ENCODE assay signal across 8 cellular contexts in genomic region chr20:62407221-62407992, GRCh38. TPM values are rescaled to one million over a fixed set of nuclear protein-coding genes. Genes with fewer than 3 reads are reported as not detected.
DNase-seq lines count a peak whose midpoint lies in the region; ATAC-seq and TF ChIP-seq lines count a peak whose summit lies in the region.

Gene CABLES2, minus strand, starts transcription at chr20:62407285. Its CDS starts 9 bp downstream, at chr20:62407276.

- H3K4me2 ChIP-seq in GM23338: peak within 1 kb of the TSS; percentile 82

- H3K36me3 ChIP-seq in GM23338 (ENCODE audit: insufficient read depth): no peaks in the 10 kb centered on the region

- H3K4me3 ChIP-seq in GM23338 (peak within 1 kb of the TSS; percentile 62), fibroblast of mammary gland (ENCODE audit: control insufficient read depth, low read depth, low read length) (peak within 1 kb of the TSS; percentile 51)

- H3K27me3 Mint-ChIP-seq in GM23338 (ENCODE audit: insufficient read depth, low read depth, poor library complexity) (peaks cover 11% of the 10 kb centered on the region), natural killer cell (ENCODE audit: low read depth in 2 of 2) (no peaks in the 10 kb centered on the region)
- peaks cover 0 to 3% of the 10 kb centered on the region in 2 donors for H3K27me3 Mint-ChIP-seq in stimulated activated naive B cell treated with anti-CD40 and anti-IgM and Interleukin-4, amounts not matched to agents 10 μg/mL and 1 μg/mL and 100 μg/mL, for 72 hours

- no peaks in the 10 kb centered on the region; the same call in 1 of the 2 replicates for H4K20me1 ChIP-seq in GM23338 (replicated peaks; ENCODE audit: insufficient read depth)

- no peak within 1 kb of the TSS for H3K27ac ChIP-seq in GM23338 (ENCODE audit: low read depth)

- H3K27me3 ChIP-seq in GM23338 (ENCODE audit: insufficient read depth): no peaks in the 10 kb centered on the region

- ATAC-seq in GM23338: peak; percentile 69
- peak; percentile 95 to 96 (median 96) for ATAC-seq in natural killer cell
- ATAC-seq in stimulated activated naive B cell treated with anti-CD40 and anti-IgM and Interleukin-4, amounts not matched to agents 10 μg/mL and 1 μg/mL and 100 μg/mL, for 72 hours (replicated peaks): peak; percentile 93 to 94

- intact Hi-C loops in natural killer cell (cut with micrococcal nuclease): no loop called here

- H3K27ac Mint-ChIP-seq in GM23338 (no peak within 1 kb of the TSS), natural killer cell (peak within 1 kb of the TSS; percentile 65 to 84)
- peak within 1 kb of the TSS; percentile 93 for H3K27ac Mint-ChIP-seq in stimulated activated naive B cell treated with anti-CD40 and anti-IgM and Interleukin-4, amounts not matched to agents 10 μg/mL and 1 μg/mL and 100 μg/mL, for 72 hours

- H3K4me1 Mint-ChIP-seq in GM23338: peaks cover 9% of the 10 kb centered on the region
- peaks cover 10 to 35% of the 10 kb centered on the region in 2 donors for H3K4me1 Mint-ChIP-seq in natural killer cell
- H3K4me1 Mint-ChIP-seq in stimulated activated naive B cell treated with anti-CD40 and anti-IgM and Interleukin-4, amounts not matched to agents 10 μg/mL and 1 μg/mL and 100 μg/mL, for 72 hours: peaks cover 27 to 47% of the 10 kb centered on the region in 2 donors

- H3F3A ChIP-seq in GM23338 (replicated peaks; ENCODE audit: low read depth): no peaks in the 10 kb centered on the region

- H3K36me3 Mint-ChIP-seq in GM23338 (ENCODE audit: low read depth): no peaks in the 10 kb centered on the region
- no peaks in the 10 kb centered on the region for H3K36me3 Mint-ChIP-seq in natural killer cell
- H3K36me3 Mint-ChIP-seq in stimulated activated naive B cell treated with anti-CD40 and anti-IgM and Interleukin-4, amounts not matched to agents 10 μg/mL and 1 μg/mL and 100 μg/mL, for 72 hours: peaks cover 0 to 6% of the 10 kb centered on the region in 2 donors

- no peaks in the 10 kb centered on the region; the same call in 1 of the 2 replicates for H3K4me1 ChIP-seq in GM23338 (ENCODE audit: insufficient read depth)

- H3K4me3 Mint-ChIP-seq in GM23338 (peak within 1 kb of the TSS; percentile 72), natural killer cell (peak within 1 kb of the TSS; percentile 85)
- peak within 1 kb of the TSS; percentile 82 to 84 for H3K4me3 Mint-ChIP-seq in stimulated activated naive B cell treated with anti-CD40 and anti-IgM and Interleukin-4, amounts not matched to agents 10 μg/mL and 1 μg/mL and 100 μg/mL, for 72 hours

- DNase-seq in EL (peak; percentile 93), GM23338 (ENCODE audit: low spot score) (peak; percentile 97), Kasumi-1 (lab: John Stamatoyannopoulos, UW) (peak; percentile 84 to 89), RPMI8226 (peak; percentile 96), fibroblast of mammary gland (ENCODE audit: low read depth) (peak; percentile 90), natural killer cell (peak; percentile 93)
- peak; percentile 73 to 84 for DNase-seq in activated T-helper 1 cell treated with anti-CD3 and anti-CD28 coated beads, Interleukin-2, amount 50 U/mL, for 16 hours (ENCODE audit: low read depth in 1 of 2, low spot score in 1 of 2)
- DNase-seq in stimulated activated naive B cell treated with anti-CD40 and anti-IgM and Interleukin-4, amounts not matched to agents 10 μg/mL and 1 μg/mL and 100 μg/mL, for 72 hours: peak; percentile 90

- 0 out of 4 replicates have a peak, but pooled peaks of 1 of the 2 experiments have one; percentile 5 for TF ChIP-seq CTCF in GM23338 (conservative IDR thresholded peaks at IDR 0.05; ENCODE audit: low read depth in 2 of 2)
- TF ChIP-seq CTCF in fibroblast of mammary gland (conservative IDR thresholded peaks at IDR 0.05; ENCODE audit: control insufficient read depth, insufficient read depth, low read depth, low read length): no peak
- TF ChIP-seq CTCF in natural killer cell (IDR thresholded peaks at IDR 0.05): no peak

- H3K79me2 ChIP-seq in GM23338 (replicated peaks; ENCODE audit: insufficient read depth): no peaks in the 10 kb centered on the region

- no peaks in the 10 kb centered on the region for H3K9me2 ChIP-seq in GM23338 (ENCODE audit: insufficient read depth)

- H3K9me3 Mint-ChIP-seq in GM23338: no peaks in the 10 kb centered on the region
- no peaks in the 10 kb centered on the region for H3K9me3 Mint-ChIP-seq in natural killer cell
- H3K9me3 Mint-ChIP-seq in stimulated activated naive B cell treated with anti-CD40 and anti-IgM and Interleukin-4, amounts not matched to agents 10 μg/mL and 1 μg/mL and 100 μg/mL, for 72 hours: no peaks in the 10 kb centered on the region

- peak within 1 kb of the TSS; percentile 97 for H2AFZ ChIP-seq in GM23338

TF ChIP-seq in GM23338, 12 proteins besides CTCF, POLR2A, EP300 and RAD21:
- peak; percentile 71 for TF ChIP-seq CREB1 (CRISPR knock-in tag; IDR thresholded peaks at IDR 0.05; ENCODE audit: low read depth)
- no peak for TF ChIP-seq EZH2phosphoT487 (IDR thresholded peaks at IDR 0.05; ENCODE audit: unreplicated experiment)
- TF ChIP-seq JUNB (IDR thresholded peaks at IDR 0.05; ENCODE audit: unreplicated experiment): no peak
- no peak for TF ChIP-seq EZH2 (IDR thresholded peaks at IDR 0.05; ENCODE audit: low read depth, unreplicated experiment)
TF ChIP-seq in GM23338: peak in this region for 1.

RNA-seq across cellular contexts. Expression of gene CABLES2, which starts in this region (rescaled TPM):
- total RNA-seq in GM23338 (2014; rRNA removed; shearing (Covaris generic)): 12.6 and 12.7 TPM in 2 replicates
- polyA plus RNA-seq in GM23338 (2016; fragmentation: Nextera tagmentation; extraction: Ambion mirVana): 4.3 and 5.1 TPM in 2 replicates
- 1 to 10 TPM; 8.0 to 9.3 (median 8.4) TPM for total RNA-seq in natural killer cell
